4 cellular contexts compared by ENCODE assay signal in the genomic region with DNA sequence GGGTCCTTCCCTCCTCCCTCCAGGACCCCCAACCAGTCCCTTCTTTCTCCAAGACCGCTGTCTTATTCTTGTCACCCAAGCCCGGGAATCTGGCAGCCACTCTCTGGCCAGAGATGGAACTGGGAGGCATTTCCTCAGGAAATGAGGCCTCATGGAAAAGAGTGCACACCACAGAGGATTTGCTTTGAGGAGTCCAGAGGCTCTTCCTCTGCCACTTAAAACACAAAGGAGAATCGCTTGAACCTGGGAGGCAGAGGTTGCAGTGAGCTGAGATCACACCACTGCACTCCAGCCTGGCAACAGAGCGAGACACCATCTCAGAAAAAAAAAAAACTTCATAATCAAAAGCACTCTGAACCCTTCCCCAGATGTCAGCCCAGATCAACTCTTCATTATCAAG.
"Had no signal": no experiment of that assay in that cellular context is flagged by ENCODE, and none has a peak within 500 bp of the region (broad histone marks: within the 10 kb centered on the region; RNA-seq: fewer than 3 reads in every experiment).

No MANE protein-coding gene starts in this region.

- H3K4me3 Mint-ChIP-seq: IgD-negative memory B cell had no signal

- H3K9me3 Mint-ChIP-seq: IgD-negative memory B cell had no signal

- DNase-seq: GM23248, GOT3, H7 had no signal

- H3K27ac Mint-ChIP-seq: IgD-negative memory B cell had no signal
